ENCODE assay signal across 11 cellular contexts in genomic region chr7:140229101-140229525, GRCh38. TPM values are rescaled to one million over a fixed set of nuclear protein-coding genes. Genes with fewer than 3 reads are reported as not detected.
DNase-seq lines count a peak whose midpoint lies in the region; ATAC-seq and TF ChIP-seq lines count a peak whose summit lies in the region.
"Had no signal": no experiment of that assay in that cellular context is flagged by ENCODE, and none has a peak within 500 bp of the region (broad histone marks: within the 10 kb centered on the region; RNA-seq: fewer than 3 reads in every experiment).

No MANE protein-coding gene starts in this region.

- intact Hi-C loops in colonic mucosa (cut with DNase I) = no loop called here

- no peaks in the 10 kb centered on the region for H3K36me3 Mint-ChIP-seq in activated T-cell treated with anti-CD3 and anti-CD28 coated beads, Interleukin-2, amount 50 U/mL, for 24 hours (ENCODE audit: low read depth)
- H3K36me3 Mint-ChIP-seq in T-helper 1 cell treated with Interleukin-12 subunit alpha and Interleukin-12 subunit beta and Interleukin-4 antibody, amounts not matched to agents 30 μg/mL and 1 μg/mL, for 36 hours (ENCODE audit: low read depth) = peaks cover 2% of the 10 kb centered on the region
- H3K36me3 Mint-ChIP-seq in stimulated activated memory B cell treated with anti-CD40 and anti-IgM and Interleukin-4, amounts not matched to agents 10 μg/mL and 1 μg/mL and 100 μg/mL, for 72 hours = no peaks in the 10 kb centered on the region

- peak overlapping the region in 1 of 2 donors; percentile 94 for H3K9ac ChIP-seq in colonic mucosa (ENCODE audit: low read depth in 2 of 2, low read length in 2 of 2)

- peak overlapping the region; percentile 95 for H3K27ac ChIP-seq in colonic mucosa

- H3K27me3 Mint-ChIP-seq in activated T-cell treated with anti-CD3 and anti-CD28 coated beads, Interleukin-2, amount 50 U/mL, for 24 hours = no peaks in the 10 kb centered on the region
- H3K27me3 Mint-ChIP-seq in T-helper 1 cell treated with Interleukin-12 subunit alpha and Interleukin-12 subunit beta and Interleukin-4 antibody, amounts not matched to agents 30 μg/mL and 1 μg/mL, for 36 hours (ENCODE audit: low read depth) = no peaks in the 10 kb centered on the region
- no peaks in the 10 kb centered on the region for H3K27me3 Mint-ChIP-seq in stimulated activated memory B cell treated with anti-CD40 and anti-IgM and Interleukin-4, amounts not matched to agents 10 μg/mL and 1 μg/mL and 100 μg/mL, for 72 hours

- H3K36me3 ChIP-seq in colonic mucosa = no peaks in the 10 kb centered on the region

- H3K9me3 ChIP-seq in colonic mucosa = no peaks in the 10 kb centered on the region
- H3K9me3 ChIP-seq: mucosa of descending colon had no signal

- no peak overlapping the region for H3K4me3 ChIP-seq in colonic mucosa
- H3K4me3 ChIP-seq: mucosa of descending colon had no signal

- H3K9me3 Mint-ChIP-seq in activated T-cell treated with anti-CD3 and anti-CD28 coated beads, Interleukin-2, amount 50 U/mL, for 24 hours = no peaks in the 10 kb centered on the region
- H3K9me3 Mint-ChIP-seq in T-helper 1 cell treated with Interleukin-12 subunit alpha and Interleukin-12 subunit beta and Interleukin-4 antibody, amounts not matched to agents 30 μg/mL and 1 μg/mL, for 36 hours = no peaks in the 10 kb centered on the region
- H3K9me3 Mint-ChIP-seq in stimulated activated memory B cell treated with anti-CD40 and anti-IgM and Interleukin-4, amounts not matched to agents 10 μg/mL and 1 μg/mL and 100 μg/mL, for 72 hours = no peaks in the 10 kb centered on the region

- no peak for ATAC-seq in stimulated activated memory B cell treated with anti-CD40 and anti-IgM and Interleukin-4, amounts not matched to agents 10 μg/mL and 1 μg/mL and 100 μg/mL, for 72 hours
- no peak for ATAC-seq in GM18909 (IDR thresholded peaks at IDR 0.05; ENCODE audit: poor library complexity, unreplicated experiment)
- ATAC-seq: Panc1 had no signal

- H3K27ac Mint-ChIP-seq in activated T-cell treated with anti-CD3 and anti-CD28 coated beads, Interleukin-2, amount 50 U/mL, for 24 hours = peak overlapping the region; percentile 98
- H3K27ac Mint-ChIP-seq in T-helper 1 cell treated with Interleukin-12 subunit alpha and Interleukin-12 subunit beta and Interleukin-4 antibody, amounts not matched to agents 30 μg/mL and 1 μg/mL, for 36 hours = peak overlapping the region; percentile 93
- peak overlapping the region; percentile 91 for H3K27ac Mint-ChIP-seq in stimulated activated memory B cell treated with anti-CD40 and anti-IgM and Interleukin-4, amounts not matched to agents 10 μg/mL and 1 μg/mL and 100 μg/mL, for 72 hours

- H3K4me1 Mint-ChIP-seq in activated T-cell treated with anti-CD3 and anti-CD28 coated beads, Interleukin-2, amount 50 U/mL, for 24 hours (ENCODE audit: low read depth) = peaks cover 57% of the 10 kb centered on the region
- peaks cover 52% of the 10 kb centered on the region for H3K4me1 Mint-ChIP-seq in T-helper 1 cell treated with Interleukin-12 subunit alpha and Interleukin-12 subunit beta and Interleukin-4 antibody, amounts not matched to agents 30 μg/mL and 1 μg/mL, for 36 hours (ENCODE audit: low read depth)
- peaks cover 70% of the 10 kb centered on the region for H3K4me1 Mint-ChIP-seq in stimulated activated memory B cell treated with anti-CD40 and anti-IgM and Interleukin-4, amounts not matched to agents 10 μg/mL and 1 μg/mL and 100 μg/mL, for 72 hours

- H3K27me3 ChIP-seq in colonic mucosa = no peaks in the 10 kb centered on the region

- DNase-seq in activated T-cell treated with anti-CD3 and anti-CD28 coated beads, Interleukin-2, amount 50 U/mL, for 24 hours = no peak
- DNase-seq in activated T-cell treated with anti-CD3 and anti-CD28 coated beads, Interleukin-2, amount 50 U/mL, for 48 hours = no peak
- DNase-seq in colonic mucosa (no peak), NCI-H187 (lab: John Stamatoyannopoulos, UW) (no peak), occipital lobe (lab: John Stamatoyannopoulos, UW) (no peak)
- DNase-seq: NCI-H226 had no signal

- peak overlapping the region; percentile 79 for H3K4me3 Mint-ChIP-seq in activated T-cell treated with anti-CD3 and anti-CD28 coated beads, Interleukin-2, amount 50 U/mL, for 24 hours
- no peak overlapping the region for H3K4me3 Mint-ChIP-seq in T-helper 1 cell treated with Interleukin-12 subunit alpha and Interleukin-12 subunit beta and Interleukin-4 antibody, amounts not matched to agents 30 μg/mL and 1 μg/mL, for 36 hours
- peak overlapping the region; percentile 86 for H3K4me3 Mint-ChIP-seq in stimulated activated memory B cell treated with anti-CD40 and anti-IgM and Interleukin-4, amounts not matched to agents 10 μg/mL and 1 μg/mL and 100 μg/mL, for 72 hours

- no peak for TF ChIP-seq CTCF in colonic mucosa (IDR thresholded peaks at IDR 0.05)

- H3K4me1 ChIP-seq in colonic mucosa = peaks cover 12% of the 10 kb centered on the region

RNA-seq across cellular contexts. Expression of gene KDM7A, which starts 52.3 kb away (rescaled TPM):
- total RNA-seq in colonic mucosa (10 to 100 TPM; 14.7 to 37.5 TPM), occipital lobe (18.6 TPM)
